Comparison of ENCODE assay signal across 1 cellular context in the genomic region with DNA sequence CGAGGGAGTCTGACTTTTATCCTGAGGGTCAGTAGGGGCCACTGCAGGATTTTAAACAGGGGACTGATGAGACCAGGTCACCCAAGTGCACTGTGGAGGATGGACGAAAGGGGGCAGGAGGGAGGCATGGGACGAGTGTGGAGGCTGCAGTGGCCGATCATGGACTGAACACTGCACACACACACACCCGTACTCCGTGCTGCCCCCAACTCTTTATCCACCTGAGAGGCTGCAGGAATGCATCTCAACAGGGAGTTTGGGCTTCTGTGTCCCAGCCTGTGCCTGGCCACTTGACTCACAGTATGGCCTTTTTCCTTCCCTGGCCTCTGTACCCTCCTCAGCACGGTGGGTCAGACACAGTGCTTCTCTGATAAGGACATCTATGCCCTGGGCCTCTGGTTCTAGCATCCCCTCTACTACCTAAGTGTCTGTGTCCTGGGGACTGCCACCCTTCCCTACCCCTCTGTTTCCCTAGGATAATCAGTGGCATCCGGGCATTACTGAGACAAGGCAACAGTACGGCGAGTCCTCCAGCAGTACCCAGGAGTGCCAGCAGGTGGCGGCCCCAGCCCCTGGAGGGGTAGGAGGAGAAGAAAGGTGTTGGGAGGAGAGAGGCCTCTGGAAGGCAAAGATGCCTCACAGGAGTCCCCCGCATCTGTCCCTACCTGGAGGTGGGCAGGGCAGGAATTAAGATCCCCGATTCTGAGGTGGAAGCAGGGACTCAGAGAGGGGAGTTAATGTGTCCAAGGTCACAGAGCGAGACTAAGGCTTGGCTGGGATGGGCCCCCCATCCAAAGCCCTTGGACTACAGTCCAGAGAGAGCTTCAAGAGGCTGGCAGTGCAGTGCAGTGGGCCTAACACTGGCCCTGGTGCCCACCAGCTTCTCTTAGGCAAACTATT.
A peak's percentile ranks its signal among the peaks of the same experiment; 100 is the strongest.
TF ChIP-seq lines count a peak whose summit lies in the region.

No MANE protein-coding gene starts in this region.

TF ChIP-seq in HepG2, 621 proteins besides CTCF, POLR2A, EP300 and RAD21 (continued from another document and continues in another):
- no peak for TF ChIP-seq NFAT5 (CRISPR knock-in tag; IDR thresholded peaks at IDR 0.05)
- no peak for TF ChIP-seq ZNF431 (CRISPR knock-in tag; IDR thresholded peaks at IDR 0.05; ENCODE audit: borderline replicate concordance, low read depth)
- no peak for TF ChIP-seq KLF9 (CRISPR knock-in tag; IDR thresholded peaks at IDR 0.05; ENCODE audit: low read depth)
- peak; percentile 43; the same call in 1 of the 2 replicates for TF ChIP-seq GATAD1 (CRISPR knock-in tag; IDR thresholded peaks at IDR 0.05)
- no peak for TF ChIP-seq SKI (IDR thresholded peaks at IDR 0.05; ENCODE audit: partially characterized antibody)
- TF ChIP-seq CHCHD3 (CRISPR knock-in tag; IDR thresholded peaks at IDR 0.05): no peak
- no peak for TF ChIP-seq PRDM15 (CRISPR knock-in tag; IDR thresholded peaks at IDR 0.05)
- TF ChIP-seq, protein P1, sequence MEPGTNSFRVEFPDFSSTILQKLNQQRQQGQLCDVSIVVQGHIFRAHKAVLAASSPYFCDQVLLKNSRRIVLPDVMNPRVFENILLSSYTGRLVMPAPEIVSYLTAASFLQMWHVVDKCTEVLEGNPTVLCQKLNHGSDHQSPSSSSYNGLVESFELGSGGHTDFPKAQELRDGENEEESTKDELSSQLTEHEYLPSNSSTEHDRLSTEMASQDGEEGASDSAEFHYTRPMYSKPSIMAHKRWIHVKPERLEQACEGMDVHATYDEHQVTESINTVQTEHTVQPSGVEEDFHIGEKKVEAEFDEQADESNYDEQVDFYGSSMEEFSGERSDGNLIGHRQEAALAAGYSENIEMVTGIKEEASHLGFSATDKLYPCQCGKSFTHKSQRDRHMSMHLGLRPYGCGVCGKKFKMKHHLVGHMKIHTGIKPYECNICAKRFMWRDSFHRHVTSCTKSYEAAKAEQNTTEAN (CRISPR knock-in tag; conservative IDR thresholded peaks at IDR 0.05): no peak
- TF ChIP-seq KDM5B (CRISPR knock-in tag; IDR thresholded peaks at IDR 0.05; ENCODE audit: borderline replicate concordance): 0 out of 2 replicates have a peak, but pooled peaks have one; percentile 28
- TF ChIP-seq ZNF136 (CRISPR knock-in tag; IDR thresholded peaks at IDR 0.05; ENCODE audit: low read depth): no peak
- TF ChIP-seq NFE2L1 (CRISPR knock-in tag; IDR thresholded peaks at IDR 0.05; ENCODE audit: borderline replicate concordance): no peak
- TF ChIP-seq, protein P2, sequence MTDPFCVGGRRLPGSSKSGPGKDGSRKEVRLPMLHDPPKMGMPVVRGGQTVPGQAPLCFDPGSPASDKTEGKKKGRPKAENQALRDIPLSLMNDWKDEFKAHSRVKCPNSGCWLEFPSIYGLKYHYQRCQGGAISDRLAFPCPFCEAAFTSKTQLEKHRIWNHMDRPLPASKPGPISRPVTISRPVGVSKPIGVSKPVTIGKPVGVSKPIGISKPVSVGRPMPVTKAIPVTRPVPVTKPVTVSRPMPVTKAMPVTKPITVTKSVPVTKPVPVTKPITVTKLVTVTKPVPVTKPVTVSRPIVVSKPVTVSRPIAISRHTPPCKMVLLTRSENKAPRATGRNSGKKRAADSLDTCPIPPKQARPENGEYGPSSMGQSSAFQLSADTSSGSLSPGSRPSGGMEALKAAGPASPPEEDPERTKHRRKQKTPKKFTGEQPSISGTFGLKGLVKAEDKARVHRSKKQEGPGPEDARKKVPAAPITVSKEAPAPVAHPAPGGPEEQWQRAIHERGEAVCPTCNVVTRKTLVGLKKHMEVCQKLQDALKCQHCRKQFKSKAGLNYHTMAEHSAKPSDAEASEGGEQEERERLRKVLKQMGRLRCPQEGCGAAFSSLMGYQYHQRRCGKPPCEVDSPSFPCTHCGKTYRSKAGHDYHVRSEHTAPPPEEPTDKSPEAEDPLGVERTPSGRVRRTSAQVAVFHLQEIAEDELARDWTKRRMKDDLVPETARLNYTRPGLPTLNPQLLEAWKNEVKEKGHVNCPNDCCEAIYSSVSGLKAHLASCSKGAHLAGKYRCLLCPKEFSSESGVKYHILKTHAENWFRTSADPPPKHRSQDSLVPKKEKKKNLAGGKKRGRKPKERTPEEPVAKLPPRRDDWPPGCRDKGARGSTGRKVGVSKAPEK (CRISPR knock-in tag; IDR thresholded peaks at IDR 0.05; ENCODE audit: borderline replicate concordance): no peak
- TF ChIP-seq ZNF350 (CRISPR knock-in tag; IDR thresholded peaks at IDR 0.05; ENCODE audit: borderline replicate concordance, low read depth): 0 out of 2 replicates have a peak, but pooled peaks have one; percentile 35
- no peak for TF ChIP-seq ZNF737 (CRISPR knock-in tag; IDR thresholded peaks at IDR 0.05; ENCODE audit: borderline replicate concordance)
- TF ChIP-seq SETDB1 (CRISPR knock-in tag; IDR thresholded peaks at IDR 0.05; ENCODE audit: borderline replicate concordance): no peak
- TF ChIP-seq ZNF446 (CRISPR knock-in tag; IDR thresholded peaks at IDR 0.05): no peak
- 0 out of 2 replicates have a peak, but pooled peaks have one; percentile 15 for TF ChIP-seq ADNP (CRISPR knock-in tag; IDR thresholded peaks at IDR 0.05)
- no peak for TF ChIP-seq ZNF781 (CRISPR knock-in tag; IDR thresholded peaks at IDR 0.05; ENCODE audit: borderline replicate concordance, not compliant biosample characterization)
- TF ChIP-seq THAP9 (CRISPR knock-in tag; IDR thresholded peaks at IDR 0.05; ENCODE audit: borderline replicate concordance): peak; percentile 68
- TF ChIP-seq ZFP91 (CRISPR knock-in tag; IDR thresholded peaks at IDR 0.05; ENCODE audit: borderline replicate concordance): peak; percentile 63; the same call in 1 of the 2 replicates
- no peak for TF ChIP-seq CBFB (CRISPR knock-in tag; IDR thresholded peaks at IDR 0.05)
- TF ChIP-seq RFXANK (CRISPR knock-in tag; IDR thresholded peaks at IDR 0.05): no peak
- no peak for TF ChIP-seq NFYB (CRISPR knock-in tag; IDR thresholded peaks at IDR 0.05)
- TF ChIP-seq BCL3 (CRISPR knock-in tag; IDR thresholded peaks at IDR 0.05): no peak
- TF ChIP-seq HMGXB4 (CRISPR knock-in tag; IDR thresholded peaks at IDR 0.05; ENCODE audit: borderline replicate concordance in 1 of 2, low read depth in 1 of 2): peak; percentile 45 to 71; a peak in 3 of 4 replicates
- 0 out of 2 replicates have a peak, but pooled peaks have one; percentile 30 for TF ChIP-seq ZNF891 (CRISPR knock-in tag; IDR thresholded peaks at IDR 0.05)
